ENCODE assay signal across 31 cellular contexts in the genomic region with DNA sequence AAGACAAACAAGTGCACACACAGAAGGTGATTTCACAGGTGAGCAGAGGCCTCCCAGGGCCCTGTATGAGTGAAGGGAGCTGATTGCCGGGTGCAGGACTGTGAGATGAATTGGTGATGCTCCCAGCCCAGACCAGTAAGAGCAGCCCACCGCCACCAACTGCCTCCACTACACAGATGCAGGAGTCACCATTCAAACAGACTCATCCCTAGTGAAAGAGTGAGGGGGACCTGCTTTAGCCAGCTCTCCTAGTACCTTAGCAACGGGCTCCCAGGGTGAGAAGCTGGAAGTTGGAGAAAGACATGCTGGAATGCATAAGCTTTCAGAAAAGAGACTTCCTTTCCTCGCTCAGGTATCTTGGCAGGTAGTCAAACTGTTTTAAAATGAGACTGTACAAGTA.
DNase-seq lines count a peak whose midpoint lies in the region; TF ChIP-seq lines count a peak whose summit lies in the region.
"Had no signal": no experiment of that assay in that cellular context is flagged by ENCODE, and none has a peak within 500 bp of the region (broad histone marks: within the 10 kb centered on the region; RNA-seq: fewer than 3 reads in every experiment).

No MANE protein-coding gene starts in this region.

- H3K4me3 Mint-ChIP-seq in nephron: no peak overlapping the region
- no peak overlapping the region for H3K4me3 Mint-ChIP-seq in type B pancreatic cell
- H3K4me3 Mint-ChIP-seq: activated CD4-positive, alpha-beta T cell treated with anti-CD3 and anti-CD28 coated beads, Interleukin-2, amount 10 ng/mL, durations not matched to agents 24 days and 14 days; activated naive CD4-positive, alpha-beta T cell treated with anti-CD3 and anti-CD28 coated beads, Interleukin-2, amount 50 U/mL, for 24 hours; natural killer cell treated with Interleukin-12 subunit alpha and Interleukin-12 subunit beta and Interleukin-15 and Interleukin-18, amount 100 ng/mL, for 72 hours; stimulated activated naive CD8-positive, alpha-beta T cell treated with anti-CD3 and anti-CD28 coated beads, Interleukin-15, Interleukin-2, amounts not matched to agents 100 ng/mL and 50 ng/mL, for 24 hours had no signal

- H3K4me3 ChIP-seq in esophagus squamous epithelium: no peak overlapping the region
- H3K4me3 ChIP-seq: breast epithelium, GM12878, lower lobe of right lung, mucosa of descending colon, PC-9, thoracic aorta, uterus had no signal

- no peak for DNase-seq in esophagus squamous epithelium (lab: John Stamatoyannopoulos, UW)
- no peak for DNase-seq in type B pancreatic cell (ENCODE audit: extremely low spot score, unreplicated experiment)
- DNase-seq in GDM1 (lab: John Stamatoyannopoulos, UW): no peak
- no peak for DNase-seq in NCI-H524 treated with DMSO at 0.1 percent for 48 hours (lab: John Stamatoyannopoulos, UW)
- DNase-seq in HEK293T (ENCODE audit: extremely low spot score): no peak
- DNase-seq: activated CD4-positive, alpha-beta T cell treated with anti-CD3 and anti-CD28 coated beads, Interleukin-2, amount 10 ng/mL, durations not matched to agents 24 days and 14 days; activated CD8-positive, alpha-beta memory T cell treated with anti-CD3 and anti-CD28 coated beads for 24 hours; activated T-cell treated with anti-CD3 and anti-CD28 coated beads for 4 hours; DMS 273 treated with DMSO at 0.1 percent for 48 hours; islet precursor cell; KBM-7; lower lobe of right lung; mucosa of descending colon; NCI-H1105; NCI-H187 treated with DMSO at 0.1 percent for 48 hours; NCI-H526; PC-9; SHP77; stimulated activated CD4-positive, alpha-beta T cell treated with anti-CD3 and anti-CD28 coated beads, Interleukin-1b, Interleukin-23, amount 100 ng/mL, for 48 hours; T-helper 9 cell; uterus; WERI-Rb-1 had no signal

- CTCF ChIA-PET in HEK293T (lab: Yijun Ruan, JAX): no interaction called here

- H3K27ac Mint-ChIP-seq in nephron: peak overlapping the region; percentile 95 to 97 (median 96)
- H3K27ac Mint-ChIP-seq in type B pancreatic cell: peak overlapping the region; percentile 36
- H3K27ac Mint-ChIP-seq: activated CD4-positive, alpha-beta T cell treated with anti-CD3 and anti-CD28 coated beads, Interleukin-2, amount 10 ng/mL, durations not matched to agents 24 days and 14 days; activated naive CD4-positive, alpha-beta T cell treated with anti-CD3 and anti-CD28 coated beads, Interleukin-2, amount 50 U/mL, for 24 hours; activated T-helper 2 cell treated with anti-CD3 and anti-CD28 coated beads, Interferon-gamma antibody, Interleukin-2, Interleukin-4, amounts not matched to agents 10 μg/mL and 5 μg/mL and 100 μg/mL, durations not matched to agents 14 hours and 24 hours and 36 hours; natural killer cell treated with Interleukin-12 subunit alpha and Interleukin-12 subunit beta and Interleukin-15 and Interleukin-18, amount 100 ng/mL, for 72 hours; stimulated activated naive CD8-positive, alpha-beta T cell treated with anti-CD3 and anti-CD28 coated beads, Interleukin-15, Interleukin-2, amounts not matched to agents 100 ng/mL and 50 ng/mL, for 24 hours had no signal

- POLR2A ChIA-PET in HEK293T (lab: Yijun Ruan, JAX): no interaction called here

- TF ChIP-seq CTCF in VCaP (conservative IDR thresholded peaks at IDR 0.05) (no peak), esophagus squamous epithelium (IDR thresholded peaks at IDR 0.05) (no peak), nephron (IDR thresholded peaks at IDR 0.05; ENCODE audit: unreplicated experiment in 3 of 3) (no peak), type B pancreatic cell (conservative IDR thresholded peaks at IDR 0.05) (no peak)

- WGBS in esophagus squamous epithelium, 2 donors: 56 to 61% methylated on average over 2 to 3 of the region's 4 CpGs

- TF ChIP-seq POLR2A in esophagus squamous epithelium (IDR thresholded peaks at IDR 0.05): no peak

- peak overlapping the region; percentile 29; the same call in 1 of the 2 replicates for H3K27ac ChIP-seq in VCaP
- H3K27ac ChIP-seq in esophagus squamous epithelium: peak overlapping the region in 3 of 4 donors; percentile 72 to 78 (median 76)
- H3K27ac ChIP-seq: lower lobe of right lung, PC-9, thoracic aorta, uterus, WERI-Rb-1 had no signal

- no peaks in the 10 kb centered on the region for H3K9me3 Mint-ChIP-seq in nephron
- H3K9me3 Mint-ChIP-seq in type B pancreatic cell: no peaks in the 10 kb centered on the region
- H3K9me3 Mint-ChIP-seq: activated CD4-positive, alpha-beta T cell treated with anti-CD3 and anti-CD28 coated beads, Interleukin-2, amount 10 ng/mL, durations not matched to agents 24 days and 14 days; activated naive CD4-positive, alpha-beta T cell treated with anti-CD3 and anti-CD28 coated beads, Interleukin-2, amount 50 U/mL, for 24 hours; activated T-helper 2 cell treated with anti-CD3 and anti-CD28 coated beads, Interferon-gamma antibody, Interleukin-2, Interleukin-4, amounts not matched to agents 10 μg/mL and 5 μg/mL and 100 μg/mL, durations not matched to agents 14 hours and 24 hours and 36 hours; natural killer cell treated with Interleukin-12 subunit alpha and Interleukin-12 subunit beta and Interleukin-15 and Interleukin-18, amount 100 ng/mL, for 72 hours; stimulated activated naive CD8-positive, alpha-beta T cell treated with anti-CD3 and anti-CD28 coated beads, Interleukin-15, Interleukin-2, amounts not matched to agents 100 ng/mL and 50 ng/mL, for 24 hours had no signal

- no peaks in the 10 kb centered on the region for H3K27me3 ChIP-seq in esophagus squamous epithelium
- H3K27me3 ChIP-seq: breast epithelium, uterus had no signal

- H3K36me3 Mint-ChIP-seq in nephron (ENCODE audit: low read depth) (peaks cover 47% of the 10 kb centered on the region), type B pancreatic cell (peaks cover 35% of the 10 kb centered on the region)
- H3K36me3 Mint-ChIP-seq: natural killer cell treated with Interleukin-12 subunit alpha and Interleukin-12 subunit beta and Interleukin-15 and Interleukin-18, amount 100 ng/mL, for 72 hours had no signal

- intact Hi-C loops in esophagus squamous epithelium (cut with DNase I): no loop called here

- peaks cover 0 to 43% (median 0%) of the 10 kb centered on the region in 3 donors for H3K36me3 ChIP-seq in esophagus squamous epithelium
- H3K36me3 ChIP-seq: breast epithelium, uterus had no signal

- H3K4me1 Mint-ChIP-seq in nephron (peaks cover 10% of the 10 kb centered on the region), type B pancreatic cell (ENCODE audit: unreplicated experiment) (peaks cover 13% of the 10 kb centered on the region)
- H3K4me1 Mint-ChIP-seq: activated CD4-positive, alpha-beta T cell treated with anti-CD3 and anti-CD28 coated beads, Interleukin-2, amount 10 ng/mL, durations not matched to agents 24 days and 14 days; activated naive CD4-positive, alpha-beta T cell treated with anti-CD3 and anti-CD28 coated beads, Interleukin-2, amount 50 U/mL, for 24 hours had no signal

- no peaks in the 10 kb centered on the region for H3K9me3 ChIP-seq in esophagus squamous epithelium
- H3K9me3 ChIP-seq: breast epithelium, lower lobe of right lung, mucosa of descending colon, thoracic aorta, uterus had no signal

- H3K4me1 ChIP-seq in esophagus squamous epithelium: peaks cover 4 to 29% (median 4%) of the 10 kb centered on the region in 3 donors
- H3K4me1 ChIP-seq: breast epithelium, lower lobe of right lung, uterus had no signal

- H3K27me3 Mint-ChIP-seq in nephron (ENCODE audit: low read depth) (no peaks in the 10 kb centered on the region), type B pancreatic cell (no peaks in the 10 kb centered on the region)
- H3K27me3 Mint-ChIP-seq: activated CD4-positive, alpha-beta T cell treated with anti-CD3 and anti-CD28 coated beads, Interleukin-2, amount 10 ng/mL, durations not matched to agents 24 days and 14 days; activated naive CD4-positive, alpha-beta T cell treated with anti-CD3 and anti-CD28 coated beads, Interleukin-2, amount 50 U/mL, for 24 hours; natural killer cell treated with Interleukin-12 subunit alpha and Interleukin-12 subunit beta and Interleukin-15 and Interleukin-18, amount 100 ng/mL, for 72 hours; stimulated activated naive CD8-positive, alpha-beta T cell treated with anti-CD3 and anti-CD28 coated beads, Interleukin-15, Interleukin-2, amounts not matched to agents 100 ng/mL and 50 ng/mL, for 24 hours had no signal

TF ChIP-seq in HEK293T, 16 proteins besides CTCF, POLR2A, EP300 and RAD21:
- TF ChIP-seq ZNF384 (IDR thresholded peaks at IDR 0.05) (no peak), NFRKB (IDR thresholded peaks at IDR 0.05) (no peak), FOXK2 (IDR thresholded peaks at IDR 0.05) (no peak), HDGF (IDR thresholded peaks at IDR 0.05; ENCODE audit: borderline replicate concordance) (no peak), SUZ12 (IDR thresholded peaks at IDR 0.05) (no peak), ARNT (IDR thresholded peaks at IDR 0.05) (no peak), SP1 (IDR thresholded peaks at IDR 0.05) (no peak), LEF1 (IDR thresholded peaks at IDR 0.05; ENCODE audit: borderline replicate concordance) (no peak), FOXA1 (IDR thresholded peaks at IDR 0.05) (no peak), L3MBTL2 (conservative IDR thresholded peaks at IDR 0.05) (no peak), BHLHE40 (IDR thresholded peaks at IDR 0.05; ENCODE audit: borderline replicate concordance) (no peak), TARDBP (IDR thresholded peaks at IDR 0.05) (no peak), ELF4 (IDR thresholded peaks at IDR 0.05) (no peak), CTBP1 (IDR thresholded peaks at IDR 0.05; ENCODE audit: borderline replicate concordance) (no peak), FOXM1 (IDR thresholded peaks at IDR 0.05; ENCODE audit: borderline replicate concordance) (no peak)
- TF ChIP-seq, protein P1, sequence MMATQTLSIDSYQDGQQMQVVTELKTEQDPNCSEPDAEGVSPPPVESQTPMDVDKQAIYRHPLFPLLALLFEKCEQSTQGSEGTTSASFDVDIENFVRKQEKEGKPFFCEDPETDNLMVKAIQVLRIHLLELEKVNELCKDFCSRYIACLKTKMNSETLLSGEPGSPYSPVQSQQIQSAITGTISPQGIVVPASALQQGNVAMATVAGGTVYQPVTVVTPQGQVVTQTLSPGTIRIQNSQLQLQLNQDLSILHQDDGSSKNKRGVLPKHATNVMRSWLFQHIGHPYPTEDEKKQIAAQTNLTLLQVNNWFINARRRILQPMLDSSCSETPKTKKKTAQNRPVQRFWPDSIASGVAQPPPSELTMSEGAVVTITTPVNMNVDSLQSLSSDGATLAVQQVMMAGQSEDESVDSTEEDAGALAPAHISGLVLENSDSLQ (IDR thresholded peaks at IDR 0.05): no peak
